Comparison of ENCODE assay signal across 12 cellular contexts in genomic region chr2:189933041-189933440, GRCh38.
A peak's percentile ranks its signal among the peaks of the same experiment; 100 is the strongest.
DNase-seq lines count a peak whose midpoint lies in the region; ATAC-seq and TF ChIP-seq lines count a peak whose summit lies in the region.
"Had no signal": no experiment of that assay in that cellular context is flagged by ENCODE, and none has a peak within 500 bp of the region (broad histone marks: within the 10 kb centered on the region; RNA-seq: fewer than 3 reads in every experiment).

No MANE protein-coding gene starts in this region.

- peak overlapping the region; percentile 28; the same call in 1 of the 2 replicates for H3K27ac ChIP-seq in MM.1S (ENCODE audit: low read length)
- H3K27ac ChIP-seq: BLaER1 treated with 17β-estradiol and CSF1 and Interleukin-3, amounts not matched to agents 10 nM and 100 nM; neutrophil; tibial nerve had no signal

- peak; percentile 89 for ATAC-seq in GM19467 (IDR thresholded peaks at IDR 0.05; ENCODE audit: unreplicated experiment)
- ATAC-seq in HG02938 (IDR thresholded peaks at IDR 0.05; ENCODE audit: unreplicated experiment): peak; percentile 98

- H3K4me1 ChIP-seq in MM.1S (ENCODE audit: low read length): peaks cover 19% of the 10 kb centered on the region
- H3K4me1 ChIP-seq: tibial nerve had no signal

- DNase-seq in GM13977 (ENCODE audit: low spot score) (peak; percentile 54), MM.1S (peak; percentile 68), KBM-7 (no peak), epidermal melanocyte (ENCODE audit: insufficient read length, low spot score) (no peak), SHP77 treated with DMSO at 0.1 percent for 48 hours (lab: John Stamatoyannopoulos, UW) (no peak)
- DNase-seq in stimulated activated CD4-positive, alpha-beta T cell treated with anti-CD3 and anti-CD28 coated beads, Interleukin-4, amount 100 ng/mL, for 1 hour: no peak
- DNase-seq: islet precursor cell had no signal

- H3K9ac ChIP-seq in MM.1S (ENCODE audit: low read length): no peak overlapping the region
- H3K9ac ChIP-seq: BLaER1 treated with 17β-estradiol and CSF1 and Interleukin-3, amounts not matched to agents 10 nM and 100 nM had no signal

- peak overlapping the region; percentile 37 for H3K4me2 ChIP-seq in MM.1S (ENCODE audit: low read depth, low read length)
- H3K4me2 ChIP-seq: BLaER1 treated with 17β-estradiol and CSF1 and Interleukin-3, amounts not matched to agents 10 nM and 100 nM had no signal

- H3K9me3 ChIP-seq in MM.1S (replicated peaks; ENCODE audit: insufficient read depth, low read length): no peaks in the 10 kb centered on the region
- H3K9me3 ChIP-seq: neutrophil had no signal

- no peaks in the 10 kb centered on the region for H3K36me3 ChIP-seq in MM.1S (replicated peaks; ENCODE audit: insufficient read depth, low read length)
- H3K36me3 ChIP-seq: BLaER1 treated with 17β-estradiol and CSF1 and Interleukin-3, amounts not matched to agents 10 nM and 100 nM; neutrophil; tibial nerve had no signal

- H4K20me1 ChIP-seq in MM.1S (ENCODE audit: insufficient read depth, low read length): no peaks in the 10 kb centered on the region
- H4K20me1 ChIP-seq: BLaER1 treated with 17β-estradiol and CSF1 and Interleukin-3, amounts not matched to agents 10 nM and 100 nM had no signal

- no peaks in the 10 kb centered on the region for H3K9me2 ChIP-seq in MM.1S (replicated peaks; ENCODE audit: insufficient read depth, low read length)

- TF ChIP-seq CTCF in GM13977 (IDR thresholded peaks at IDR 0.05; ENCODE audit: extremely low read depth, insufficient read depth, missing control alignments) (no peak), MM.1S (IDR thresholded peaks at IDR 0.05; ENCODE audit: low read length) (no peak)

- no peaks in the 10 kb centered on the region for H3K79me2 ChIP-seq in MM.1S (ENCODE audit: low read length)

- in situ Hi-C loops in GM13977 (cut with MboI; ENCODE audit: low pct_unique_long_range_greater_than_20kb, low sequenced_read_pairs, unreplicated experiment): no loop called here
- in situ Hi-C loops in KBM-7 (cut with MboI; ENCODE audit: low pct_unique_long_range_greater_than_20kb, low sequenced_read_pairs): no loop called here

- no peak overlapping the region for H2AFZ ChIP-seq in MM.1S (ENCODE audit: low read length)

- H3K4me3 ChIP-seq in MM.1S (ENCODE audit: low read length): no peak overlapping the region
- H3K4me3 ChIP-seq: BLaER1 treated with 17β-estradiol and CSF1 and Interleukin-3, amounts not matched to agents 10 nM and 100 nM; tibial nerve had no signal

- H3K27me3 ChIP-seq in MM.1S (replicated peaks; ENCODE audit: insufficient read depth, low read length): no peaks in the 10 kb centered on the region
- H3K27me3 ChIP-seq: BLaER1 treated with 17β-estradiol and CSF1 and Interleukin-3, amounts not matched to agents 10 nM and 100 nM; neutrophil; tibial nerve had no signal

- H3F3A ChIP-seq in MM.1S (ENCODE audit: insufficient read depth, low read length): no peaks in the 10 kb centered on the region

Comparison
In these comparisons a context has a peak if more than half of its experiments do, and no peak if none do; other contexts are left out.
1. DNase-seq: peak in GM13977 (single experiment) and MM.1S (single experiment); none in KBM-7 (single experiment), epidermal melanocyte (single experiment), SHP77 treated with DMSO at 0.1 percent for 48 hours (single experiment) and stimulated activated CD4-positive, alpha-beta T cell treated with anti-CD3 and anti-CD28 coated beads, Interleukin-4, amount 100 ng/mL, for 1 hour (single experiment).